Comparison of ENCODE assay signal across 1 cellular context in the genomic region with DNA sequence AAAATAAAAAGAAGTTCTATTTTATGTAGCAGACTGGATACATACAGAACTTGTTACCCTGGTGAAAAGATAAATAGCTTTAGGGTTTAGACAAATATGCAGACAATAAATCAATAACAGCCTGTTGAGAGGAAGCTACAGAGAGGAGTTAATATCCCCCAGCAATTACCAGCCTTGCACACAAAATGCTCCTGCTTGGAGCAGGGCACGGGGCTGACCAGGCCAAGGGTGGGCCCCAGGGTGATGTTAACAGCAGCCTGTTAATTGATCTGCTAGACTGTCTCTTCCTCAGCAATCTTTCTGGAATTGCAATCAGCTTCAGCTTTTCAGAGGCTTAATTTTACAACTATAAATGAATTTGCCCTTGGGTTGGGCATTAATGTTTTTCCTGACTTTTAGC.
TF ChIP-seq lines count a peak whose summit lies in the region.

No MANE protein-coding gene starts in this region.

TF ChIP-seq in HepG2, 621 proteins besides CTCF, POLR2A, EP300 and RAD21 (continued from another document and continues in another):
- TF ChIP-seq, protein P1, sequence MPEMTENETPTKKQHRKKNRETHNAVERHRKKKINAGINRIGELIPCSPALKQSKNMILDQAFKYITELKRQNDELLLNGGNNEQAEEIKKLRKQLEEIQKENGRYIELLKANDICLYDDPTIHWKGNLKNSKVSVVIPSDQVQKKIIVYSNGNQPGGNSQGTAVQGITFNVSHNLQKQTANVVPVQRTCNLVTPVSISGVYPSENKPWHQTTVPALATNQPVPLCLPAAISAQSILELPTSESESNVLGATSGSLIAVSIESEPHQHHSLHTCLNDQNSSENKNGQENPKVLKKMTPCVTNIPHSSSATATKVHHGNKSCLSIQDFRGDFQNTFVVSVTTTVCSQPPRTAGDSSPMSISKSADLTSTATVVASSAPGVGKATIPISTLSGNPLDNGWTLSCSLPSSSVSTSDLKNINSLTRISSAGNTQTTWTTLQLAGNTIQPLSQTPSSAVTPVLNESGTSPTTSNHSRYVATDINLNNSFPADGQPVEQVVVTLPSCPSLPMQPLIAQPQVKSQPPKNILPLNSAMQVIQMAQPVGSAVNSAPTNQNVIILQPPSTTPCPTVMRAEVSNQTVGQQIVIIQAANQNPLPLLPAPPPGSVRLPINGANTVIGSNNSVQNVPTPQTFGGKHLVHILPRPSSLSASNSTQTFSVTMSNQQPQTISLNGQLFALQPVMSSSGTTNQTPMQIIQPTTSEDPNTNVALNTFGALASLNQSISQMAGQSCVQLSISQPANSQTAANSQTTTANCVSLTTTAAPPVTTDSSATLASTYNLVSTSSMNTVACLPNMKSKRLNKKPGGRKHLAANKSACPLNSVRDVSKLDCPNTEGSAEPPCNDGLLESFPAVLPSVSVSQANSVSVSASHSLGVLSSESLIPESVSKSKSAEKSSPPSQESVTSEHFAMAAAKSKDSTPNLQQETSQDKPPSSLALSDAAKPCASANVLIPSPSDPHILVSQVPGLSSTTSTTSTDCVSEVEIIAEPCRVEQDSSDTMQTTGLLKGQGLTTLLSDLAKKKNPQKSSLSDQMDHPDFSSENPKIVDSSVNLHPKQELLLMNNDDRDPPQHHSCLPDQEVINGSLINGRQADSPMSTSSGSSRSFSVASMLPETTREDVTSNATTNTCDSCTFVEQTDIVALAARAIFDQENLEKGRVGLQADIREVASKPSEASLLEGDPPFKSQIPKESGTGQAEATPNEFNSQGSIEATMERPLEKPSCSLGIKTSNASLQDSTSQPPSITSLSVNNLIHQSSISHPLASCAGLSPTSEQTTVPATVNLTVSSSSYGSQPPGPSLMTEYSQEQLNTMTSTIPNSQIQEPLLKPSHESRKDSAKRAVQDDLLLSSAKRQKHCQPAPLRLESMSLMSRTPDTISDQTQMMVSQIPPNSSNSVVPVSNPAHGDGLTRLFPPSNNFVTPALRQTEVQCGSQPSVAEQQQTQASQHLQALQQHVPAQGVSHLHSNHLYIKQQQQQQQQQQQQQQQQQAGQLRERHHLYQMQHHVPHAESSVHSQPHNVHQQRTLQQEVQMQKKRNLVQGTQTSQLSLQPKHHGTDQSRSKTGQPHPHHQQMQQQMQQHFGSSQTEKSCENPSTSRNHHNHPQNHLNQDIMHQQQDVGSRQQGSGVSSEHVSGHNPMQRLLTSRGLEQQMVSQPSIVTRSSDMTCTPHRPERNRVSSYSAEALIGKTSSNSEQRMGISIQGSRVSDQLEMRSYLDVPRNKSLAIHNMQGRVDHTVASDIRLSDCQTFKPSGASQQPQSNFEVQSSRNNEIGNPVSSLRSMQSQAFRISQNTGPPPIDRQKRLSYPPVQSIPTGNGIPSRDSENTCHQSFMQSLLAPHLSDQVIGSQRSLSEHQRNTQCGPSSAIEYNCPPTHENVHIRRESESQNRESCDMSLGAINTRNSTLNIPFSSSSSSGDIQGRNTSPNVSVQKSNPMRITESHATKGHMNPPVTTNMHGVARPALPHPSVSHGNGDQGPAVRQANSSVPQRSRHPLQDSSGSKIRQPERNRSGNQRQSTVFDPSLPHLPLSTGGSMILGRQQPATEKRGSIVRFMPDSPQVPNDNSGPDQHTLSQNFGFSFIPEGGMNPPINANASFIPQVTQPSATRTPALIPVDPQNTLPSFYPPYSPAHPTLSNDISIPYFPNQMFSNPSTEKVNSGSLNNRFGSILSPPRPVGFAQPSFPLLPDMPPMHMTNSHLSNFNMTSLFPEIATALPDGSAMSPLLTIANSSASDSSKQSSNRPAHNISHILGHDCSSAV (CRISPR knock-in tag; IDR thresholded peaks at IDR 0.05; ENCODE audit: borderline replicate concordance) = no peak
- no peak for TF ChIP-seq ZNF773 (CRISPR knock-in tag; IDR thresholded peaks at IDR 0.05; ENCODE audit: borderline replicate concordance)
- TF ChIP-seq, protein P2, sequence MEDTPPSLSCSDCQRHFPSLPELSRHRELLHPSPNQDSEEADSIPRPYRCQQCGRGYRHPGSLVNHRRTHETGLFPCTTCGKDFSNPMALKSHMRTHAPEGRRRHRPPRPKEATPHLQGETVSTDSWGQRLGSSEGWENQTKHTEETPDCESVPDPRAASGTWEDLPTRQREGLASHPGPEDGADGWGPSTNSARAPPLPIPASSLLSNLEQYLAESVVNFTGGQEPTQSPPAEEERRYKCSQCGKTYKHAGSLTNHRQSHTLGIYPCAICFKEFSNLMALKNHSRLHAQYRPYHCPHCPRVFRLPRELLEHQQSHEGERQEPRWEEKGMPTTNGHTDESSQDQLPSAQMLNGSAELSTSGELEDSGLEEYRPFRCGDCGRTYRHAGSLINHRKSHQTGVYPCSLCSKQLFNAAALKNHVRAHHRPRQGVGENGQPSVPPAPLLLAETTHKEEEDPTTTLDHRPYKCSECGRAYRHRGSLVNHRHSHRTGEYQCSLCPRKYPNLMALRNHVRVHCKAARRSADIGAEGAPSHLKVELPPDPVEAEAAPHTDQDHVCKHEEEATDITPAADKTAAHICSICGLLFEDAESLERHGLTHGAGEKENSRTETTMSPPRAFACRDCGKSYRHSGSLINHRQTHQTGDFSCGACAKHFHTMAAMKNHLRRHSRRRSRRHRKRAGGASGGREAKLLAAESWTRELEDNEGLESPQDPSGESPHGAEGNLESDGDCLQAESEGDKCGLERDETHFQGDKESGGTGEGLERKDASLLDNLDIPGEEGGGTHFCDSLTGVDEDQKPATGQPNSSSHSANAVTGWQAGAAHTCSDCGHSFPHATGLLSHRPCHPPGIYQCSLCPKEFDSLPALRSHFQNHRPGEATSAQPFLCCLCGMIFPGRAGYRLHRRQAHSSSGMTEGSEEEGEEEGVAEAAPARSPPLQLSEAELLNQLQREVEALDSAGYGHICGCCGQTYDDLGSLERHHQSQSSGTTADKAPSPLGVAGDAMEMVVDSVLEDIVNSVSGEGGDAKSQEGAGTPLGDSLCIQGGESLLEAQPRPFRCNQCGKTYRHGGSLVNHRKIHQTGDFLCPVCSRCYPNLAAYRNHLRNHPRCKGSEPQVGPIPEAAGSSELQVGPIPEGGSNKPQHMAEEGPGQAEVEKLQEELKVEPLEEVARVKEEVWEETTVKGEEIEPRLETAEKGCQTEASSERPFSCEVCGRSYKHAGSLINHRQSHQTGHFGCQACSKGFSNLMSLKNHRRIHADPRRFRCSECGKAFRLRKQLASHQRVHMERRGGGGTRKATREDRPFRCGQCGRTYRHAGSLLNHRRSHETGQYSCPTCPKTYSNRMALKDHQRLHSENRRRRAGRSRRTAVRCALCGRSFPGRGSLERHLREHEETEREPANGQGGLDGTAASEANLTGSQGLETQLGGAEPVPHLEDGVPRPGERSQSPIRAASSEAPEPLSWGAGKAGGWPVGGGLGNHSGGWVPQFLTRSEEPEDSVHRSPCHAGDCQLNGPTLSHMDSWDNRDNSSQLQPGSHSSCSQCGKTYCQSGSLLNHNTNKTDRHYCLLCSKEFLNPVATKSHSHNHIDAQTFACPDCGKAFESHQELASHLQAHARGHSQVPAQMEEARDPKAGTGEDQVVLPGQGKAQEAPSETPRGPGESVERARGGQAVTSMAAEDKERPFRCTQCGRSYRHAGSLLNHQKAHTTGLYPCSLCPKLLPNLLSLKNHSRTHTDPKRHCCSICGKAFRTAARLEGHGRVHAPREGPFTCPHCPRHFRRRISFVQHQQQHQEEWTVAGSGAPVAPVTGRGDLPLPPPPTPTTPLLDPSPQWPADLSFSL (CRISPR knock-in tag; IDR thresholded peaks at IDR 0.05) = no peak
- TF ChIP-seq IRX3 (CRISPR knock-in tag; IDR thresholded peaks at IDR 0.05; ENCODE audit: borderline replicate concordance, low read depth) = no peak
- no peak for TF ChIP-seq ZNF619 (CRISPR knock-in tag; IDR thresholded peaks at IDR 0.05)
- TF ChIP-seq, protein P3, sequence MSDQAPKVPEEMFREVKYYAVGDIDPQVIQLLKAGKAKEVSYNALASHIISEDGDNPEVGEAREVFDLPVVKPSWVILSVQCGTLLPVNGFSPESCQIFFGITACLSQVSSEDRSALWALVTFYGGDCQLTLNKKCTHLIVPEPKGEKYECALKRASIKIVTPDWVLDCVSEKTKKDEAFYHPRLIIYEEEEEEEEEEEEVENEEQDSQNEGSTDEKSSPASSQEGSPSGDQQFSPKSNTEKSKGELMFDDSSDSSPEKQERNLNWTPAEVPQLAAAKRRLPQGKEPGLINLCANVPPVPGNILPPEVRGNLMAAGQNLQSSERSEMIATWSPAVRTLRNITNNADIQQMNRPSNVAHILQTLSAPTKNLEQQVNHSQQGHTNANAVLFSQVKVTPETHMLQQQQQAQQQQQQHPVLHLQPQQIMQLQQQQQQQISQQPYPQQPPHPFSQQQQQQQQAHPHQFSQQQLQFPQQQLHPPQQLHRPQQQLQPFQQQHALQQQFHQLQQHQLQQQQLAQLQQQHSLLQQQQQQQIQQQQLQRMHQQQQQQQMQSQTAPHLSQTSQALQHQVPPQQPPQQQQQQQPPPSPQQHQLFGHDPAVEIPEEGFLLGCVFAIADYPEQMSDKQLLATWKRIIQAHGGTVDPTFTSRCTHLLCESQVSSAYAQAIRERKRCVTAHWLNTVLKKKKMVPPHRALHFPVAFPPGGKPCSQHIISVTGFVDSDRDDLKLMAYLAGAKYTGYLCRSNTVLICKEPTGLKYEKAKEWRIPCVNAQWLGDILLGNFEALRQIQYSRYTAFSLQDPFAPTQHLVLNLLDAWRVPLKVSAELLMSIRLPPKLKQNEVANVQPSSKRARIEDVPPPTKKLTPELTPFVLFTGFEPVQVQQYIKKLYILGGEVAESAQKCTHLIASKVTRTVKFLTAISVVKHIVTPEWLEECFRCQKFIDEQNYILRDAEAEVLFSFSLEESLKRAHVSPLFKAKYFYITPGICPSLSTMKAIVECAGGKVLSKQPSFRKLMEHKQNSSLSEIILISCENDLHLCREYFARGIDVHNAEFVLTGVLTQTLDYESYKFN (CRISPR knock-in tag; conservative IDR thresholded peaks at IDR 0.05) = peak; percentile 44; the same call in 1 of the 2 replicates
- TF ChIP-seq, protein P4, sequence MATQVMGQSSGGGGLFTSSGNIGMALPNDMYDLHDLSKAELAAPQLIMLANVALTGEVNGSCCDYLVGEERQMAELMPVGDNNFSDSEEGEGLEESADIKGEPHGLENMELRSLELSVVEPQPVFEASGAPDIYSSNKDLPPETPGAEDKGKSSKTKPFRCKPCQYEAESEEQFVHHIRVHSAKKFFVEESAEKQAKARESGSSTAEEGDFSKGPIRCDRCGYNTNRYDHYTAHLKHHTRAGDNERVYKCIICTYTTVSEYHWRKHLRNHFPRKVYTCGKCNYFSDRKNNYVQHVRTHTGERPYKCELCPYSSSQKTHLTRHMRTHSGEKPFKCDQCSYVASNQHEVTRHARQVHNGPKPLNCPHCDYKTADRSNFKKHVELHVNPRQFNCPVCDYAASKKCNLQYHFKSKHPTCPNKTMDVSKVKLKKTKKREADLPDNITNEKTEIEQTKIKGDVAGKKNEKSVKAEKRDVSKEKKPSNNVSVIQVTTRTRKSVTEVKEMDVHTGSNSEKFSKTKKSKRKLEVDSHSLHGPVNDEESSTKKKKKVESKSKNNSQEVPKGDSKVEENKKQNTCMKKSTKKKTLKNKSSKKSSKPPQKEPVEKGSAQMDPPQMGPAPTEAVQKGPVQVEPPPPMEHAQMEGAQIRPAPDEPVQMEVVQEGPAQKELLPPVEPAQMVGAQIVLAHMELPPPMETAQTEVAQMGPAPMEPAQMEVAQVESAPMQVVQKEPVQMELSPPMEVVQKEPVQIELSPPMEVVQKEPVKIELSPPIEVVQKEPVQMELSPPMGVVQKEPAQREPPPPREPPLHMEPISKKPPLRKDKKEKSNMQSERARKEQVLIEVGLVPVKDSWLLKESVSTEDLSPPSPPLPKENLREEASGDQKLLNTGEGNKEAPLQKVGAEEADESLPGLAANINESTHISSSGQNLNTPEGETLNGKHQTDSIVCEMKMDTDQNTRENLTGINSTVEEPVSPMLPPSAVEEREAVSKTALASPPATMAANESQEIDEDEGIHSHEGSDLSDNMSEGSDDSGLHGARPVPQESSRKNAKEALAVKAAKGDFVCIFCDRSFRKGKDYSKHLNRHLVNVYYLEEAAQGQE (IDR thresholded peaks at IDR 0.05; ENCODE audit: borderline replicate concordance in 1 of 2, low read depth in 1 of 2, low read length in 2 of 2) = 0 out of 4 replicates have a peak, but pooled peaks of 1 of the 2 experiments have one; percentile 16
- no peak for TF ChIP-seq ZNF329 (CRISPR knock-in tag; IDR thresholded peaks at IDR 0.05; ENCODE audit: low read depth)
- TF ChIP-seq, protein P5, sequence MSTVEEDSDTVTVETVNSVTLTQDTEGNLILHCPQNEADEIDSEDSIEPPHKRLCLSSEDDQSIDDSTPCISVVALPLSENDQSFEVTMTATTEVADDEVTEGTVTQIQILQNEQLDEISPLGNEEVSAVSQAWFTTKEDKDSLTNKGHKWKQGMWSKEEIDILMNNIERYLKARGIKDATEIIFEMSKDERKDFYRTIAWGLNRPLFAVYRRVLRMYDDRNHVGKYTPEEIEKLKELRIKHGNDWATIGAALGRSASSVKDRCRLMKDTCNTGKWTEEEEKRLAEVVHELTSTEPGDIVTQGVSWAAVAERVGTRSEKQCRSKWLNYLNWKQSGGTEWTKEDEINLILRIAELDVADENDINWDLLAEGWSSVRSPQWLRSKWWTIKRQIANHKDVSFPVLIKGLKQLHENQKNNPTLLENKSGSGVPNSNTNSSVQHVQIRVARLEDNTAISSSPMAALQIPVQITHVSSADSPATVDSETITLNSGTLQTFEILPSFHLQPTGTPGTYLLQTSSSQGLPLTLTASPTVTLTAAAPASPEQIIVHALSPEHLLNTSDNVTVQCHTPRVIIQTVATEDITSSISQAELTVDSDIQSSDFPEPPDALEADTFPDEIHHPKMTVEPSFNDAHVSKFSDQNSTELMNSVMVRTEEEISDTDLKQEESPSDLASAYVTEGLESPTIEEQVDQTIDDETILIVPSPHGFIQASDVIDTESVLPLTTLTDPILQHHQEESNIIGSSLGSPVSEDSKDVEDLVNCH (CRISPR knock-in tag; IDR thresholded peaks at IDR 0.05) = no peak
- TF ChIP-seq, protein P6, sequence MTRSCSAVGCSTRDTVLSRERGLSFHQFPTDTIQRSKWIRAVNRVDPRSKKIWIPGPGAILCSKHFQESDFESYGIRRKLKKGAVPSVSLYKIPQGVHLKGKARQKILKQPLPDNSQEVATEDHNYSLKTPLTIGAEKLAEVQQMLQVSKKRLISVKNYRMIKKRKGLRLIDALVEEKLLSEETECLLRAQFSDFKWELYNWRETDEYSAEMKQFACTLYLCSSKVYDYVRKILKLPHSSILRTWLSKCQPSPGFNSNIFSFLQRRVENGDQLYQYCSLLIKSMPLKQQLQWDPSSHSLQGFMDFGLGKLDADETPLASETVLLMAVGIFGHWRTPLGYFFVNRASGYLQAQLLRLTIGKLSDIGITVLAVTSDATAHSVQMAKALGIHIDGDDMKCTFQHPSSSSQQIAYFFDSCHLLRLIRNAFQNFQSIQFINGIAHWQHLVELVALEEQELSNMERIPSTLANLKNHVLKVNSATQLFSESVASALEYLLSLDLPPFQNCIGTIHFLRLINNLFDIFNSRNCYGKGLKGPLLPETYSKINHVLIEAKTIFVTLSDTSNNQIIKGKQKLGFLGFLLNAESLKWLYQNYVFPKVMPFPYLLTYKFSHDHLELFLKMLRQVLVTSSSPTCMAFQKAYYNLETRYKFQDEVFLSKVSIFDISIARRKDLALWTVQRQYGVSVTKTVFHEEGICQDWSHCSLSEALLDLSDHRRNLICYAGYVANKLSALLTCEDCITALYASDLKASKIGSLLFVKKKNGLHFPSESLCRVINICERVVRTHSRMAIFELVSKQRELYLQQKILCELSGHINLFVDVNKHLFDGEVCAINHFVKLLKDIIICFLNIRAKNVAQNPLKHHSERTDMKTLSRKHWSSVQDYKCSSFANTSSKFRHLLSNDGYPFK (CRISPR knock-in tag; IDR thresholded peaks at IDR 0.05; ENCODE audit: borderline replicate concordance) = no peak
- TF ChIP-seq ZNF598 (CRISPR knock-in tag; IDR thresholded peaks at IDR 0.05; ENCODE audit: borderline replicate concordance) = 0 out of 2 replicates have a peak, but pooled peaks have one; percentile 21
- 0 out of 2 replicates have a peak, but pooled peaks have one; percentile 25 for TF ChIP-seq ZFX (CRISPR knock-in tag; IDR thresholded peaks at IDR 0.05; ENCODE audit: low read depth)
- TF ChIP-seq MIXL1 (CRISPR knock-in tag; IDR thresholded peaks at IDR 0.05) = peak; percentile 19; the same call in 1 of the 2 replicates
- TF ChIP-seq SOX5 (CRISPR knock-in tag; IDR thresholded peaks at IDR 0.05; ENCODE audit: borderline replicate concordance) = no peak
